Comparison of ENCODE assay signal across 16 cellular contexts in the genomic region with DNA sequence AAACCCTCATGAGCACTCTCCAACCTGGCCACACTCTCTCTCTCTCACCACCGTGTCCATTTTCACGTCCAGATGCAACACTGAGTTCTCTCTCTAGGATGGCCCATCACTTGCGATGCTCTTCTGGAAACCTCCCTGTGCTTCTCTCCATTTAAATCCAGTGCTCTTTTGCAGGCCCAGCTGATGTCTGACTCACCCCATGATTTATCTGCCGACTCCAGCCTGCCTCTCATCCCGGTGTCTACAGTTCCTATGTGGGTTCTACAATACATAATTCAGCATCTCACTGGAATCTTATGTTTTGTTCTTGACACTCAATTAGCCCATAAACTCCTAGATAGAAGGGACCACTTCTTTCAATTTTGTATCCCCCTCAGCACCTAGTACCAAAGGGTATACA. TPM values are rescaled to one million over a fixed set of nuclear protein-coding genes. Genes with fewer than 3 reads are reported as not detected.
DNase-seq lines count a peak whose midpoint lies in the region; ATAC-seq, FAIRE-seq and TF ChIP-seq lines count a peak whose summit lies in the region.
"Had no signal": no experiment of that assay in that cellular context is flagged by ENCODE, and none has a peak within 500 bp of the region (broad histone marks: within the 10 kb centered on the region; RNA-seq: fewer than 3 reads in every experiment).

No MANE protein-coding gene starts in this region.

- no peaks in the 10 kb centered on the region for H3K36me3 ChIP-seq in CD4-positive, CD25-positive, alpha-beta regulatory T cell (ENCODE audit: control insufficient read depth, insufficient read depth, low read length)
- H3K36me3 ChIP-seq: esophagus squamous epithelium, thoracic aorta had no signal

- DNase-seq in CD4-positive, CD25-positive, alpha-beta regulatory T cell: no peak
- peak; percentile 34 for DNase-seq in H54 (ENCODE audit: insufficient read length, low spot score)
- peak; percentile 5 for DNase-seq in fibroblast of villous mesenchyme (ENCODE audit: low read depth)
- DNase-seq in iPS-NIHi11 (ENCODE audit: low spot score): no peak
- DNase-seq: activated CD4-positive, alpha-beta T cell treated with anti-CD3 and anti-CD28 coated beads, Interleukin-2, amount 50 U/mL, for 4 hours; esophagus squamous epithelium; GF-D8; left ventricle myocardium superior; stimulated activated CD4-positive, alpha-beta T cell treated with anti-CD3 and anti-CD28 coated beads, Interleukin-12 subunit alpha, Interleukin-12 subunit beta, amount 100 ng/mL, for 4 hours; T-helper 9 cell had no signal

- peaks cover 34% of the 10 kb centered on the region for H3K4me1 ChIP-seq in CD4-positive, CD25-positive, alpha-beta regulatory T cell (ENCODE audit: control insufficient read depth, insufficient read depth, low read length, poor library complexity, severe bottlenecking)

- peak overlapping the region in 2 of 4 donors; percentile 16 to 65 for H3K4me3 Mint-ChIP-seq in CD4-positive, CD25-positive, alpha-beta regulatory T cell
- no peak overlapping the region for H3K4me3 Mint-ChIP-seq in activated naive CD8-positive, alpha-beta T cell
- H3K4me3 Mint-ChIP-seq: CD14-positive monocyte had no signal

- peak; percentile 91 for FAIRE-seq in H54 (lab: Jason Lieb, UNC)
- FAIRE-seq: colon had no signal

- peak overlapping the region; percentile 20 to 100 (median 97) for H3K27ac Mint-ChIP-seq in CD4-positive, CD25-positive, alpha-beta regulatory T cell
- peak overlapping the region; percentile 84 for H3K27ac Mint-ChIP-seq in activated naive CD8-positive, alpha-beta T cell

- H3K36me3 Mint-ChIP-seq in CD4-positive, CD25-positive, alpha-beta regulatory T cell: peaks cover 8% of the 10 kb centered on the region
- H3K36me3 Mint-ChIP-seq in activated naive CD8-positive, alpha-beta T cell: peaks cover 5% of the 10 kb centered on the region

- H3K27me3 Mint-ChIP-seq in CD4-positive, CD25-positive, alpha-beta regulatory T cell: no peaks in the 10 kb centered on the region
- no peaks in the 10 kb centered on the region for H3K27me3 Mint-ChIP-seq in activated naive CD8-positive, alpha-beta T cell

- no peak for TF ChIP-seq POLR2A in H54 (IDR thresholded peaks at IDR 0.05; ENCODE audit: low read depth, low read length)

- H3K27me3 ChIP-seq in CD4-positive, CD25-positive, alpha-beta regulatory T cell (ENCODE audit: control insufficient read depth, insufficient read depth, low read length): no peaks in the 10 kb centered on the region
- H3K27me3 ChIP-seq: esophagus squamous epithelium had no signal

- H3K27ac ChIP-seq in CD4-positive, CD25-positive, alpha-beta regulatory T cell (ENCODE audit: insufficient read depth, low read length, poor library complexity, severe bottlenecking): peak overlapping the region; percentile 47
- H3K27ac ChIP-seq: esophagus squamous epithelium had no signal

- no peak for TF ChIP-seq CTCF in fibroblast of villous mesenchyme (IDR thresholded peaks at IDR 0.05; ENCODE audit: insufficient read depth, low read depth, low read length)

- H3K4me3 ChIP-seq in CD4-positive, CD25-positive, alpha-beta regulatory T cell (ENCODE audit: low read depth, low read length): no peak overlapping the region
- H3K4me3 ChIP-seq in fibroblast of villous mesenchyme (ENCODE audit: low read depth, low read length): no peak overlapping the region
- H3K4me3 ChIP-seq: esophagus squamous epithelium, thoracic aorta had no signal

- no peaks in the 10 kb centered on the region for H3K9me3 ChIP-seq in CD4-positive, CD25-positive, alpha-beta regulatory T cell (ENCODE audit: control insufficient read depth in 2 of 2, low read length in 2 of 2)
- H3K9me3 ChIP-seq: esophagus squamous epithelium, thoracic aorta had no signal

- H3K9me3 Mint-ChIP-seq in CD4-positive, CD25-positive, alpha-beta regulatory T cell: peaks cover 0 to 3% (median 0%) of the 10 kb centered on the region in 7 donors
- no peaks in the 10 kb centered on the region for H3K9me3 Mint-ChIP-seq in activated naive CD8-positive, alpha-beta T cell (ENCODE audit: low read depth)

- peaks cover 25 to 60% (median 30%) of the 10 kb centered on the region in 4 donors for H3K4me1 Mint-ChIP-seq in CD4-positive, CD25-positive, alpha-beta regulatory T cell
- peaks cover 67% of the 10 kb centered on the region for H3K4me1 Mint-ChIP-seq in activated naive CD8-positive, alpha-beta T cell (ENCODE audit: low read depth)

- ATAC-seq in CD4-positive, CD25-positive, alpha-beta regulatory T cell (ENCODE audit: low read depth in 2 of 2): no peak
- ATAC-seq in HG03097 (IDR thresholded peaks at IDR 0.05; ENCODE audit: low FRiP score, unreplicated experiment): no peak
- ATAC-seq in GM19463 (IDR thresholded peaks at IDR 0.05; ENCODE audit: unreplicated experiment): no peak
- ATAC-seq: left ventricle myocardium superior had no signal

RNA-seq across cellular contexts. Expression of a gene that starts 5.0 kb away (rescaled TPM):
- 38.8 TPM for total RNA-seq in CD4-positive, CD25-positive, alpha-beta regulatory T cell
- polyA plus RNA-seq in CD4-positive, CD25-positive, alpha-beta regulatory T cell: 10 to 100 TPM; 30.5 to 32.5 (median 31.5) TPM
- 3.5 and 3.9 TPM in 2 replicates for total RNA-seq in fibroblast of villous mesenchyme

Comparison
In these comparisons a context has a peak if more than half of its experiments do, and no peak if none do; other contexts are left out.
1. DNase-seq: peak in H54 (single experiment) and fibroblast of villous mesenchyme (single experiment); none in CD4-positive, CD25-positive, alpha-beta regulatory T cell (0 of 3) and iPS-NIHi11 (single experiment).